In genomic region chr20:47727170-47727880, GRCh38 we compare ENCODE assay signal across 8 cellular contexts. TPM values are rescaled to one million over a fixed set of nuclear protein-coding genes. Genes with fewer than 3 reads are reported as not detected.
DNase-seq lines count a peak whose midpoint lies in the region; ATAC-seq, FAIRE-seq and TF ChIP-seq lines count a peak whose summit lies in the region.

No MANE protein-coding gene starts in this region.

- H3K4ac ChIP-seq in H1 (replicated peaks; ENCODE audit: insufficient read length, low read depth, low read length): no peak overlapping the region

- peak; percentile 67 for ATAC-seq in GM19035 (IDR thresholded peaks at IDR 0.05; ENCODE audit: unreplicated experiment)
- peak; percentile 71 for ATAC-seq in HG03442 (IDR thresholded peaks at IDR 0.05; ENCODE audit: unreplicated experiment)
- ATAC-seq in GM18870 (IDR thresholded peaks at IDR 0.05; ENCODE audit: unreplicated experiment): no peak
- ATAC-seq in SK-N-SH treated with all-trans-retinoic acid at 6 μM for 48 hours: no peak

- H2BK12ac ChIP-seq in H1 (ENCODE audit: low read depth, low read length): no peak overlapping the region

- no peak for TF ChIP-seq POLR2A in H1 (IDR thresholded peaks at IDR 0.05; ENCODE audit: control extremely low read depth in 1 of 2, low read depth in 2 of 2, low read length in 2 of 2)

- H2AK5ac ChIP-seq in H1 (ENCODE audit: low read depth, low read length): no peak overlapping the region

- H3K56ac ChIP-seq in H1 (replicated peaks; ENCODE audit: insufficient read length, low read depth, low read length): no peak overlapping the region

- no peaks in the 10 kb centered on the region for H3K23me2 ChIP-seq in H1 (ENCODE audit: low read depth, low read length)

- no peak overlapping the region for H2BK5ac ChIP-seq in H1 (ENCODE audit: low read depth, low read length)

- CTCF ChIA-PET in H1 (lab: Charles Lee; ENCODE audit: partially characterized antibody): interaction anchor here (0.6 to 2.0 kb wide), 9 partner anchors 15 to 894 kb away, joined by 3 to 6 read pairs (median 3); no protein-coding TSS in a partner anchor

- H2BK20ac ChIP-seq in H1 (ENCODE audit: low read length): no peak overlapping the region

- H3K27me3 ChIP-seq in H1 (replicated peaks in 1 of 4; ENCODE audit: control insufficient read depth in 3 of 4, extremely low read depth in 1 of 4, insufficient read depth in 3 of 4, low read length in 3 of 4): no peaks in the 10 kb centered on the region

- no peak for TF ChIP-seq EP300 in H1 (IDR thresholded peaks at IDR 0.05; ENCODE audit: borderline replicate concordance in 1 of 2, low read depth in 2 of 2, low read length in 2 of 2)

- no peak overlapping the region for H3K4me2 ChIP-seq in H1 (ENCODE audit: insufficient read depth in 1 of 2, low read depth in 2 of 2, low read length in 2 of 2)

- H4K20me1 ChIP-seq in H1 (replicated peaks in 1 of 2; ENCODE audit: control insufficient read depth in 1 of 2, insufficient read depth in 2 of 2, low read length in 2 of 2): no peaks in the 10 kb centered on the region

- H3K4me3 ChIP-seq in H1 (ENCODE audit: extremely low read depth in 1 of 4, insufficient read depth in 2 of 4, low read depth in 3 of 4, low read length in 4 of 4): no peak overlapping the region

- H3K9me3 ChIP-seq in H1 (ENCODE audit: insufficient read depth in 2 of 2, low read depth in 1 of 2, low read length in 1 of 2): 0 out of 4 replicates have a peak, but pooled peaks cover 3% of the 10 kb centered on the region in 2 experiments

- DNase-seq in activated CD4-positive, alpha-beta T cell treated with anti-CD3 and anti-CD28 coated beads for 4 hours: peak; percentile 39 to 46
- no peak for DNase-seq in H1 (ENCODE audit: low read depth in 1 of 2, low spot score in 2 of 2)
- peak in 3 of 4 experiments; percentile 22 to 66 (median 37) for DNase-seq in stimulated activated CD4-positive, alpha-beta T cell treated with anti-CD3 and anti-CD28 coated beads, Interleukin-1b, Interleukin-23, amount 100 ng/mL, for 24 hours (ENCODE audit: low read depth in 4 of 4, low spot score in 1 of 4)
- DNase-seq in DMS114 treated with DMSO at 0.1 percent for 48 hours (lab: John Stamatoyannopoulos, UW; ENCODE audit: unreplicated experiment): no peak

- H2BK15ac ChIP-seq in H1 (ENCODE audit: low read length): no peak overlapping the region

- no peaks in the 10 kb centered on the region; a peak in 1 of 7 replicates for H3K4me1 ChIP-seq in H1 (replicated peaks in 1 of 4; ENCODE audit: control insufficient read depth in 3 of 4, insufficient read depth in 4 of 4, low read length in 3 of 4)

- H3K23ac ChIP-seq in H1 (ENCODE audit: insufficient read length): no peak overlapping the region

- WGBS in H1 (ENCODE audit: extremely low coverage in 1 of 2, insufficient coverage in 1 of 2, insufficient read length in 1 of 2, insufficient replicate concordance in 2 of 2, low coverage in 1 of 2, low lambda C conversion rate in 2 of 2, missing lambda C conversion rate in 1 of 2), 2 experiments: 80% methylated on average over 18 of the region's 18 CpGs; no CpG with 5 or more reads in 1 of the 2 experiments

- H4K8ac ChIP-seq in H1 (ENCODE audit: extremely low read depth, insufficient read depth, low read length): peak overlapping the region; percentile 15; the same call in 1 of the 2 replicates

- no peak overlapping the region for H4K91ac ChIP-seq in H1 (replicated peaks; ENCODE audit: insufficient read length, low read length)

- no peak overlapping the region for H2BK120ac ChIP-seq in H1 (replicated peaks; ENCODE audit: low read depth, low read length)

- no peaks in the 10 kb centered on the region; a peak in 2 of 8 replicates for H3K36me3 ChIP-seq in H1 (ENCODE audit: control insufficient read depth in 2 of 4, insufficient read depth in 4 of 4, low read length in 3 of 4)

- no peak overlapping the region for H3K14ac ChIP-seq in H1 (ENCODE audit: insufficient read length)

- no peak overlapping the region for H3K27ac ChIP-seq in H1 (ENCODE audit: low read depth, low read length)

- no peak for TF ChIP-seq RAD21 in H1 (IDR thresholded peaks at IDR 0.05 in 1 of 2, conservative IDR thresholded peaks at IDR 0.05 in 1 of 2; ENCODE audit: low read depth in 2 of 2, low read length in 2 of 2)

- H4K5ac ChIP-seq in H1 (ENCODE audit: insufficient read length, low read depth, low read length): no peak overlapping the region

- H3K9ac ChIP-seq in H1 (replicated peaks in 1 of 4; ENCODE audit: extremely low read depth in 1 of 4, low read depth in 3 of 4, low read length in 3 of 4): no peak overlapping the region

- POLR2A ChIA-PET in H1 (lab: Charles Lee; ENCODE audit: partially characterized antibody): no interaction called here

- FAIRE-seq in H1 (lab: Jason Lieb, UNC): no peak

- no peaks in the 10 kb centered on the region for H3K79me1 ChIP-seq in H1 (ENCODE audit: low read depth, low read length)

- no peak overlapping the region for H2AFZ ChIP-seq in H1 (ENCODE audit: low read length)

- TF ChIP-seq CTCF in H1 (IDR thresholded peaks at IDR 0.05; ENCODE audit: control extremely low read depth in 1 of 3, insufficient read depth in 1 of 3, low read depth in 1 of 3, low read length in 3 of 3): no peak

- no peak overlapping the region for H3K18ac ChIP-seq in H1 (ENCODE audit: extremely low read depth, low read length)

- no peaks in the 10 kb centered on the region for H3K79me2 ChIP-seq in H1 (ENCODE audit: control insufficient read depth in 1 of 2, insufficient read depth in 2 of 2, low read length in 2 of 2)

TF ChIP-seq in H1, 55 proteins besides CTCF, POLR2A, EP300 and RAD21:
- no peak for TF ChIP-seq CHD1 (IDR thresholded peaks at IDR 0.05; ENCODE audit: low read depth, low read length)
- no peak for TF ChIP-seq ATF2 (IDR thresholded peaks at IDR 0.05; ENCODE audit: low read length)

TF ChIP-seq in SK-N-SH treated with all-trans-retinoic acid at 6 μM for 48 hours, 23 proteins besides CTCF, POLR2A, EP300 and RAD21:
- TF ChIP-seq OSR1 (CRISPR knock-in tag; IDR thresholded peaks at IDR 0.05): no peak
- no peak for TF ChIP-seq TCF4 (CRISPR knock-in tag; IDR thresholded peaks at IDR 0.05; ENCODE audit: borderline replicate concordance)
- no peak for TF ChIP-seq ZNF70 (CRISPR knock-in tag; IDR thresholded peaks at IDR 0.05)
- TF ChIP-seq, protein P1, sequence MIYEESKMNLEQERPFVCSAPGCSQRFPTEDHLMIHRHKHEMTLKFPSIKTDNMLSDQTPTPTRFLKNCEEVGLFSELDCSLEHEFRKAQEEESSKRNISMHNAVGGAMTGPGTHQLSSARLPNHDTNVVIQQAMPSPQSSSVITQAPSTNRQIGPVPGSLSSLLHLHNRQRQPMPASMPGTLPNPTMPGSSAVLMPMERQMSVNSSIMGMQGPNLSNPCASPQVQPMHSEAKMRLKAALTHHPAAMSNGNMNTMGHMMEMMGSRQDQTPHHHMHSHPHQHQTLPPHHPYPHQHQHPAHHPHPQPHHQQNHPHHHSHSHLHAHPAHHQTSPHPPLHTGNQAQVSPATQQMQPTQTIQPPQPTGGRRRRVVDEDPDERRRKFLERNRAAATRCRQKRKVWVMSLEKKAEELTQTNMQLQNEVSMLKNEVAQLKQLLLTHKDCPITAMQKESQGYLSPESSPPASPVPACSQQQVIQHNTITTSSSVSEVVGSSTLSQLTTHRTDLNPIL (CRISPR knock-in tag; IDR thresholded peaks at IDR 0.05; ENCODE audit: low read depth): no peak
- TF ChIP-seq BACH2 (CRISPR knock-in tag; IDR thresholded peaks at IDR 0.05; ENCODE audit: borderline replicate concordance): no peak
- TF ChIP-seq TOX (CRISPR knock-in tag; IDR thresholded peaks at IDR 0.05; ENCODE audit: borderline replicate concordance): no peak
- TF ChIP-seq PPARA (CRISPR knock-in tag; IDR thresholded peaks at IDR 0.05; ENCODE audit: borderline replicate concordance): no peak
- TF ChIP-seq, protein P2, sequence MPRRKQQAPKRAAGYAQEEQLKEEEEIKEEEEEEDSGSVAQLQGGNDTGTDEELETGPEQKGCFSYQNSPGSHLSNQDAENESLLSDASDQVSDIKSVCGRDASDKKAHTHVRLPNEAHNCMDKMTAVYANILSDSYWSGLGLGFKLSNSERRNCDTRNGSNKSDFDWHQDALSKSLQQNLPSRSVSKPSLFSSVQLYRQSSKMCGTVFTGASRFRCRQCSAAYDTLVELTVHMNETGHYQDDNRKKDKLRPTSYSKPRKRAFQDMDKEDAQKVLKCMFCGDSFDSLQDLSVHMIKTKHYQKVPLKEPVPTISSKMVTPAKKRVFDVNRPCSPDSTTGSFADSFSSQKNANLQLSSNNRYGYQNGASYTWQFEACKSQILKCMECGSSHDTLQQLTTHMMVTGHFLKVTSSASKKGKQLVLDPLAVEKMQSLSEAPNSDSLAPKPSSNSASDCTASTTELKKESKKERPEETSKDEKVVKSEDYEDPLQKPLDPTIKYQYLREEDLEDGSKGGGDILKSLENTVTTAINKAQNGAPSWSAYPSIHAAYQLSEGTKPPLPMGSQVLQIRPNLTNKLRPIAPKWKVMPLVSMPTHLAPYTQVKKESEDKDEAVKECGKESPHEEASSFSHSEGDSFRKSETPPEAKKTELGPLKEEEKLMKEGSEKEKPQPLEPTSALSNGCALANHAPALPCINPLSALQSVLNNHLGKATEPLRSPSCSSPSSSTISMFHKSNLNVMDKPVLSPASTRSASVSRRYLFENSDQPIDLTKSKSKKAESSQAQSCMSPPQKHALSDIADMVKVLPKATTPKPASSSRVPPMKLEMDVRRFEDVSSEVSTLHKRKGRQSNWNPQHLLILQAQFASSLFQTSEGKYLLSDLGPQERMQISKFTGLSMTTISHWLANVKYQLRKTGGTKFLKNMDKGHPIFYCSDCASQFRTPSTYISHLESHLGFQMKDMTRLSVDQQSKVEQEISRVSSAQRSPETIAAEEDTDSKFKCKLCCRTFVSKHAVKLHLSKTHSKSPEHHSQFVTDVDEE (CRISPR knock-in tag; IDR thresholded peaks at IDR 0.05): no peak
- TF ChIP-seq ZFP30 (CRISPR knock-in tag; IDR thresholded peaks at IDR 0.05): no peak

RNA-seq across cellular contexts. Expression of gene SULF2, which starts 58.0 kb away (rescaled TPM):
- 27.1 and 28.2 TPM in 2 replicates for total RNA-seq in H1 (2021; fragmentation: NEBNext Ultra II Directional; extraction: Animal tissue kit (Norgen Biotek cat#: 25700))
- 15.7 and 29.0 TPM in 2 replicates for polyA plus RNA-seq in H1 (2011; rRNA removed)
- 11.1 TPM for polyA plus RNA-seq in H1 (2011; cell fraction: cytosol; rRNA removed)
- 33.9 TPM for polyA plus RNA-seq in H1 (2011; cell fraction: nucleus; rRNA removed)
- 23.8 to 30.2 TPM (median 28.1 TPM) in 4 replicates for polyA plus RNA-seq in H1 (2012, experiment 1 of 2)
- polyA plus RNA-seq in H1 (2012, experiment 2 of 2): 12.7 TPM
- 37.3 TPM for polyA plus RNA-seq in H1 (2013, experiment 1 of 2)
- polyA plus RNA-seq in H1 (2013, experiment 2 of 2): 40.1 TPM
- 14.7 and 19.0 TPM in 2 replicates for polyA minus RNA-seq in H1 (2011; rRNA and poly(A)+ RNA removed)
- 18.0 TPM for polyA minus RNA-seq in H1 (2011; cell fraction: cytosol; rRNA and poly(A)+ RNA removed)
- polyA minus RNA-seq in H1 (2011; cell fraction: nucleus; rRNA and poly(A)+ RNA removed): 26.7 TPM

Comparison
In these comparisons a context has a peak if more than half of its experiments do, and no peak if none do; other contexts are left out.
1. ATAC-seq: peak in GM19035 (single experiment) and HG03442 (single experiment); none in GM18870 (single experiment) and SK-N-SH treated with all-trans-retinoic acid at 6 μM for 48 hours (single experiment).
2. DNase-seq: peak in activated CD4-positive, alpha-beta T cell treated with anti-CD3 and anti-CD28 coated beads for 4 hours (2 of 2) and stimulated activated CD4-positive, alpha-beta T cell treated with anti-CD3 and anti-CD28 coated beads, Interleukin-1b, Interleukin-23, amount 100 ng/mL, for 24 hours (3 of 4); none in H1 (0 of 2) and DMS114 treated with DMSO at 0.1 percent for 48 hours (single experiment).